In the genomic region with DNA sequence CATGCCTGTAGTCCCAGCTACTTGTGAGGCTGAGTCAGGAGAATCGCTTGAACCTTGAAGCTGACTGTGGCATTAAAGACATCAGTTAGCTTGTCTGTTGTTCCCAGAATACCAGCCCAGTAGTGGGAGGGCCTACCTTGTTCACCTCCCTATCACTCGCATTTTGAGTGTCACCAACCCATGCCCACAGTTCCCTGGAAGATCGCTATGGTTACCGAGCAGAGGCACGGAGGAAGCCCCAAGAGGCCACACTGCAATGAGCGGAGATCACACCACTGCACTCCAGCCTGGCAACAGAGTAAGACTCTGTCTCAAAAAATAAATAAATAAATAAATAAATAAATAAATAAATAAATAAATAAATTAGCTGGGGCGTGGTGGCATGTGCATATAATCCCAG, we compare ENCODE assay signal across 13 cellular contexts. TPM values are rescaled to one million over a fixed set of nuclear protein-coding genes. Genes with fewer than 3 reads are reported as not detected.
DNase-seq lines count a peak whose midpoint lies in the region; ATAC-seq and TF ChIP-seq lines count a peak whose summit lies in the region.
"Not testable (repeated sequence)": the region's sequence is repeated elsewhere in the genome, so short reads cannot be mapped to it uniquely, and the experiment has no call there.
"Had no signal": no experiment of that assay in that cellular context is flagged by ENCODE, and none has a peak within 500 bp of the region (broad histone marks: within the 10 kb centered on the region; RNA-seq: fewer than 3 reads in every experiment).

No MANE protein-coding gene starts in this region.

- not testable (repeated sequence) for BruUV-seq in MCF 10A (replicated peaks; lab: Mats Ljungman, UMichigan)

- not testable (repeated sequence) for H3K4me3 Mint-ChIP-seq in activated T-helper 17 cell treated with anti-CD3 and anti-CD28 coated beads, Interleukin-2, amount 50 U/mL, for 72 hours; stimulated activated naive CD8-positive, alpha-beta T cell treated with anti-CD3 and anti-CD28 coated beads, Interleukin-15, amount 100 ng/mL, for 72 hours
- H3K4me3 Mint-ChIP-seq in MCF 10A (ENCODE audit: unreplicated experiment) (peak overlapping the region; percentile 19), glutamatergic neuron (ENCODE audit: unreplicated experiment) (peak overlapping the region; percentile 39), neural progenitor cell (peak overlapping the region; percentile 21)

- not testable (repeated sequence) for H3K27me3 Mint-ChIP-seq in activated T-helper 17 cell treated with anti-CD3 and anti-CD28 coated beads, Interleukin-2, amount 50 U/mL, for 72 hours; MCF 10A (ENCODE audit: insufficient read depth, unreplicated experiment); glutamatergic neuron (ENCODE audit: unreplicated experiment); neural progenitor cell (ENCODE audit: insufficient read depth, low read depth); stimulated activated naive CD8-positive, alpha-beta T cell treated with anti-CD3 and anti-CD28 coated beads, Interleukin-15, amount 100 ng/mL, for 72 hours

- CTCF ChIA-PET in MCF 10A (lab: Yijun Ruan, JAX), result not testable (repeated sequence)

- H3K27me3 ChIP-seq in BLaER1 treated with 17β-estradiol and CSF1 and Interleukin-3, amounts not matched to agents 10 nM and 100 nM; neural progenitor cell: not testable (repeated sequence)

- not testable (repeated sequence) for H3K4me3 ChIP-seq in BLaER1 treated with 17β-estradiol and CSF1 and Interleukin-3, amounts not matched to agents 10 nM and 100 nM; neural progenitor cell

- intact Hi-C loops in MCF 10A (cut with micrococcal nuclease), result not testable (repeated sequence)

- ATAC-seq in activated T-helper 17 cell treated with anti-CD3 and anti-CD28 coated beads, Interleukin-2, amount 50 U/mL, for 72 hours (replicated peaks), result peak; percentile 83
- peak; percentile 51 for ATAC-seq in stimulated activated naive CD8-positive, alpha-beta T cell treated with anti-CD3 and anti-CD28 coated beads, Interleukin-15, amount 100 ng/mL, for 72 hours

- not testable (repeated sequence) for H3K4me1 Mint-ChIP-seq in activated T-helper 17 cell treated with anti-CD3 and anti-CD28 coated beads, Interleukin-2, amount 50 U/mL, for 72 hours; glutamatergic neuron (ENCODE audit: low read depth, unreplicated experiment)
- H3K4me1 Mint-ChIP-seq in MCF 10A (ENCODE audit: insufficient read depth, unreplicated experiment) (peaks cover 11% of the 10 kb centered on the region), neural progenitor cell (peaks cover 32% of the 10 kb centered on the region)
- peaks cover 30% of the 10 kb centered on the region for H3K4me1 Mint-ChIP-seq in stimulated activated naive CD8-positive, alpha-beta T cell treated with anti-CD3 and anti-CD28 coated beads, Interleukin-15, amount 100 ng/mL, for 72 hours

- peaks cover 0 to 29% (median 0%) of the 10 kb centered on the region in 11 experiments; a peak in 5 of 22 replicates for H3K36me3 ChIP-seq in BLaER1 treated with 17β-estradiol and CSF1 and Interleukin-3, amounts not matched to agents 10 nM and 100 nM
- H3K36me3 ChIP-seq in neural progenitor cell, result not testable (repeated sequence)

- H3K4me1 ChIP-seq in BLaER1 treated with 17β-estradiol and CSF1 and Interleukin-3, amounts not matched to agents 10 nM and 100 nM, result peaks cover 8 to 15% (median 11%) of the 10 kb centered on the region in 10 experiments; a peak in 18 of 20 replicates
- not testable (repeated sequence) for H3K4me1 ChIP-seq in neural progenitor cell

- H3K9ac ChIP-seq in BLaER1 treated with 17β-estradiol and CSF1 and Interleukin-3, amounts not matched to agents 10 nM and 100 nM; neural progenitor cell: not testable (repeated sequence)

- H3F3A ChIP-seq in neural progenitor cell (ENCODE audit: low read depth), result not testable (repeated sequence)

- TF ChIP-seq CTCF in MCF 10A (IDR thresholded peaks at IDR 0.05; ENCODE audit: unreplicated experiment); glutamatergic neuron (IDR thresholded peaks at IDR 0.05; ENCODE audit: partially characterized antibody, unreplicated experiment); neural progenitor cell (IDR thresholded peaks at IDR 0.05): not testable (repeated sequence)

- not testable (repeated sequence) for H2AFZ ChIP-seq in neural progenitor cell (replicated peaks)

- H3K36me3 Mint-ChIP-seq in activated T-helper 17 cell treated with anti-CD3 and anti-CD28 coated beads, Interleukin-2, amount 50 U/mL, for 72 hours (ENCODE audit: low read depth); glutamatergic neuron (ENCODE audit: unreplicated experiment); neural progenitor cell: not testable (repeated sequence)
- H3K36me3 Mint-ChIP-seq in MCF 10A (ENCODE audit: insufficient read depth, unreplicated experiment), result peaks cover 13% of the 10 kb centered on the region

- POLR2A ChIA-PET in MCF 10A (lab: Yijun Ruan, JAX), result interaction anchor here (1.2 kb wide), 1 partner anchor 23 kb away, joined by 3 read pairs; no protein-coding TSS in a partner anchor

- H3K79me2 ChIP-seq in neural progenitor cell (ENCODE audit: low read depth), result peaks cover 27% of the 10 kb centered on the region

- not testable (repeated sequence) for H3K9me3 Mint-ChIP-seq in activated T-helper 17 cell treated with anti-CD3 and anti-CD28 coated beads, Interleukin-2, amount 50 U/mL, for 72 hours; MCF 10A (ENCODE audit: unreplicated experiment); glutamatergic neuron (ENCODE audit: unreplicated experiment); neural progenitor cell; stimulated activated naive CD8-positive, alpha-beta T cell treated with anti-CD3 and anti-CD28 coated beads, Interleukin-15, amount 100 ng/mL, for 72 hours

- H4K20me1 ChIP-seq in BLaER1 treated with 17β-estradiol and CSF1 and Interleukin-3, amounts not matched to agents 10 nM and 100 nM, result peaks cover 0 to 12% (median 0%) of the 10 kb centered on the region in 11 experiments; a peak in 5 of 22 replicates
- peaks cover 22% of the 10 kb centered on the region for H4K20me1 ChIP-seq in neural progenitor cell (ENCODE audit: low read depth)

- not testable (repeated sequence) for H3K9me3 ChIP-seq in BLaER1 treated with 17β-estradiol and CSF1 and Interleukin-3, amounts not matched to agents 10 nM and 100 nM (replicated peaks in 1 of 11); neural progenitor cell (ENCODE audit: low read depth)

- DNase-seq in NCI-H1436 treated with DMSO at 0.1 percent for 48 hours (lab: John Stamatoyannopoulos, UW), result peak; percentile 5
- DNase-seq in activated CD4-positive, alpha-beta T cell treated with anti-CD3 and anti-CD28 coated beads for 48 hours, result peak; percentile 46
- peak; percentile 27 for DNase-seq in MCF 10A (ENCODE audit: unreplicated experiment)
- not testable (repeated sequence) for DNase-seq in glutamatergic neuron; neural progenitor cell (ENCODE audit: low spot score); stimulated activated naive CD8-positive, alpha-beta T cell treated with anti-CD3 and anti-CD28 coated beads, Interleukin-15, amount 100 ng/mL, for 72 hours

- H3K27ac ChIP-seq in BLaER1 treated with 17β-estradiol and CSF1 and Interleukin-3, amounts not matched to agents 10 nM and 100 nM; neural progenitor cell: not testable (repeated sequence)

- H3K4me2 ChIP-seq in BLaER1 treated with 17β-estradiol and CSF1 and Interleukin-3, amounts not matched to agents 10 nM and 100 nM, result peak overlapping the region in 9 of 11 experiments; percentile 3 to 50 (median 30); a peak in 13 of 22 replicates
- H3K4me2 ChIP-seq in neural progenitor cell, result not testable (repeated sequence)

- H3K27ac Mint-ChIP-seq in activated T-helper 17 cell treated with anti-CD3 and anti-CD28 coated beads, Interleukin-2, amount 50 U/mL, for 72 hours, result peak overlapping the region; percentile 37
- H3K27ac Mint-ChIP-seq in MCF 10A (ENCODE audit: low read depth, unreplicated experiment), result peak overlapping the region; percentile 42
- H3K27ac Mint-ChIP-seq in glutamatergic neuron (ENCODE audit: unreplicated experiment); neural progenitor cell: not testable (repeated sequence)
- H3K27ac Mint-ChIP-seq in stimulated activated naive CD8-positive, alpha-beta T cell treated with anti-CD3 and anti-CD28 coated beads, Interleukin-15, amount 100 ng/mL, for 72 hours, result peak overlapping the region in 1 of 2 donors; percentile 73

RNA-seq across cellular contexts. Expression of a gene that starts 21.1 kb away (rescaled TPM):
- 1,000 to 10,000 TPM; 1,202 to 2,371 TPM for total RNA-seq in activated T-helper 17 cell treated with anti-CD3 and anti-CD28 coated beads, Interleukin-2, amount 50 U/mL, for 72 hours
- 1,539 and 1,606 TPM in 2 replicates for total RNA-seq in MCF 10A (2022)
- 3,598 TPM for total RNA-seq in glutamatergic neuron (ENCODE audit: unreplicated experiment)
- under 0.01 TPM in 2 replicates for total RNA-seq in neural progenitor cell (ENCODE audit: low replicate concordance)
- total RNA-seq: M059J had no signal

RNA-seq across cellular contexts. Expression of a gene that starts 52.4 kb away (rescaled TPM):
- 10 to 100 TPM; 68.0 to 83.7 TPM for total RNA-seq in activated T-helper 17 cell treated with anti-CD3 and anti-CD28 coated beads, Interleukin-2, amount 50 U/mL, for 72 hours
- 34.1 and 41.4 TPM in 2 replicates for total RNA-seq in MCF 10A (2022)
- total RNA-seq in glutamatergic neuron (ENCODE audit: unreplicated experiment), result 37.8 TPM
- total RNA-seq in neural progenitor cell (ENCODE audit: low replicate concordance), result 46.6 and 51.0 TPM in 2 replicates

RNA-seq across cellular contexts. Expression of a gene that starts 55.7 kb away (rescaled TPM):
- total RNA-seq in activated T-helper 17 cell treated with anti-CD3 and anti-CD28 coated beads, Interleukin-2, amount 50 U/mL, for 72 hours, result under 1 TPM in 1 of 2 donors, not detected in 1; 0.08 TPM
- total RNA-seq in MCF 10A (2022) (not detected in 2 replicates), glutamatergic neuron (ENCODE audit: unreplicated experiment) (not detected), neural progenitor cell (ENCODE audit: low replicate concordance) (not detected in 2 replicates)
- total RNA-seq: A172, Caco-2, H7, PC-9 had no signal

Comparison
In these comparisons a context has a peak if more than half of its experiments do, and no peak if none do; other contexts are left out.
1. RNA of a gene that starts 21.1 kb away (total RNA-seq): 3,598 TPM in glutamatergic neuron (single experiment), 1,202 to 2,371 TPM in activated T-helper 17 cell treated with anti-CD3 and anti-CD28 coated beads, Interleukin-2, amount 50 U/mL, for 72 hours and 1,539 to 1,606 TPM in MCF 10A; under 0.01 TPM in neural progenitor cell; every median in the first group is over 1,000 times any median in the second.